In the genomic region with DNA sequence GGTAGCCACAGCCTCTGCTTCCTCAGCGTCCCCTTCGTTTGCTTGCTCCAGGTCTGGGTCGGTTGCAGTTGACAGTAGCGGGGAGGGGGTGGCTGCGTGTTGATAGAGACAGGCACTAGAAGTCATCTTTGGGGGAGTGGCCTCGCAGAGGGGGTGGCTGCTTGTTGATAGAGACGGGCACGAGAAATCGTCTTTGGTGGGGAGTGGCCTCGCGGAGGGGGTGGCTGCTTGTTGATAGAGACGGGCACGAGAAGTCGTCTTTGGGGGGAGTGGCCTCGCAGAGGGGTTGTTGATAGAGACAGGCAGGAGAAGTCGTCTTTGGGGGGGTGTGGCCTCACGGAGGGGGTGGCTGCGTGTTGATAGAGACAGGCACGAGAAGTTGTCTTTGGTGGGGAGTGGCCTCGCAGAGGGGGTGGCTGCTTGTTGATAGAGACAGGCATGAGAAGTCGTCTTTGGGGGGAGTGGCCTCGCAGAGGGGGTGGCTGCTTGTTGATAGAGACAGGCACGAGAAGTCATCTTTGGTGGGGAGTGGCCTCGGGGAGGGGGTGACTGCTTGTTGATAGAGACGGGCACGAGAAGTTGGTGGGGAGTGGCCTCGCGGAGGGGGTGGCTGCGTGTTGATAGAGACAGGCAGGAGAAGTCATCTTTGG, we compare ENCODE assay signal across 9 cellular contexts.
DNase-seq lines count a peak whose midpoint lies in the region; ATAC-seq and TF ChIP-seq lines count a peak whose summit lies in the region.
"Had no signal": no experiment of that assay in that cellular context is flagged by ENCODE, and none has a peak within 500 bp of the region (broad histone marks: within the 10 kb centered on the region; RNA-seq: fewer than 3 reads in every experiment).

No MANE protein-coding gene starts in this region.

- intact Hi-C loops in mucosa of descending colon (cut with DNase I, micrococcal nuclease) (no loop called here), gastrocnemius medialis (cut with DNase I; ENCODE audit: low total_unique reads) (no loop called here)

- in situ Hi-C loops in gastrocnemius medialis (cut with MboI; ENCODE audit: low sequenced_read_pairs in 4 of 4): no loop called here

- H3K36me3 ChIP-seq in subcutaneous abdominal adipose tissue (ENCODE audit: control insufficient read depth in 5 of 5, insufficient read depth in 5 of 5, low read length in 5 of 5) (no peaks in the 10 kb centered on the region), mucosa of descending colon (ENCODE audit: low read depth) (no peaks in the 10 kb centered on the region), gastrocnemius medialis (no peaks in the 10 kb centered on the region)

- no peaks in the 10 kb centered on the region for H3K27me3 ChIP-seq in subcutaneous abdominal adipose tissue (ENCODE audit: control insufficient read depth in 5 of 5, insufficient read depth in 4 of 5, low read length in 5 of 5)
- no peaks in the 10 kb centered on the region for H3K27me3 ChIP-seq in gastrocnemius medialis

- H3K27ac Mint-ChIP-seq in activated naive CD4-positive, alpha-beta T cell treated with anti-CD3 and anti-CD28 coated beads, Interleukin-2, amount 50 U/mL, for 24 hours: no peak overlapping the region

- H3K36me3 Mint-ChIP-seq in activated naive CD4-positive, alpha-beta T cell treated with anti-CD3 and anti-CD28 coated beads, Interleukin-2, amount 50 U/mL, for 24 hours: peaks cover 4% of the 10 kb centered on the region

- H3K4me1 ChIP-seq in subcutaneous abdominal adipose tissue (ENCODE audit: control insufficient read depth in 5 of 5, insufficient read depth in 5 of 5, low read length in 5 of 5) (peaks cover 2 to 24% (median 19%) of the 10 kb centered on the region in 5 donors), mucosa of descending colon (ENCODE audit: low read depth) (peaks cover 3% of the 10 kb centered on the region), gastrocnemius medialis (no peaks in the 10 kb centered on the region)

- no peaks in the 10 kb centered on the region for H3K27me3 Mint-ChIP-seq in activated naive CD4-positive, alpha-beta T cell treated with anti-CD3 and anti-CD28 coated beads, Interleukin-2, amount 50 U/mL, for 24 hours

- H3K9me3 Mint-ChIP-seq in activated naive CD4-positive, alpha-beta T cell treated with anti-CD3 and anti-CD28 coated beads, Interleukin-2, amount 50 U/mL, for 24 hours: no peaks in the 10 kb centered on the region

- H3K4me3 ChIP-seq in iPS-11a (ENCODE audit: low read depth, low read length) (peak overlapping the region; percentile 25), subcutaneous abdominal adipose tissue (ENCODE audit: low read depth in 1 of 5, low read length in 5 of 5) (peak overlapping the region; percentile 44 to 79 (median 58)), mucosa of descending colon (no peak overlapping the region), gastrocnemius medialis (no peak overlapping the region)

- H3K9me3 ChIP-seq in subcutaneous abdominal adipose tissue (ENCODE audit: control insufficient read depth in 5 of 5, low read length in 5 of 5) (peaks cover 0 to 12% (median 0%) of the 10 kb centered on the region in 5 donors), mucosa of descending colon (peaks cover 16% of the 10 kb centered on the region), gastrocnemius medialis (peaks cover 0 to 2% (median 0%) of the 10 kb centered on the region in 3 donors)

- peak overlapping the region in 2 of 5 donors; percentile 11 to 53 for H3K9ac ChIP-seq in subcutaneous abdominal adipose tissue (ENCODE audit: low read length in 5 of 5)

- H3K27ac ChIP-seq in subcutaneous abdominal adipose tissue (ENCODE audit: low read depth, low read length) (no peak overlapping the region), gastrocnemius medialis (no peak overlapping the region)

- peak; percentile 49 for DNase-seq in activated CD8-positive, alpha-beta memory T cell treated with anti-CD3 and anti-CD28 coated beads for 24 hours
- DNase-seq in activated CD8-positive, alpha-beta memory T cell treated with anti-CD3 and anti-CD28 coated beads, Interleukin-2, amount 50 U/mL, for 4 hours: no peak
- no peak for DNase-seq in mucosa of descending colon
- DNase-seq in gastrocnemius medialis: no peak
- DNase-seq: stimulated activated CD4-positive, alpha-beta T cell treated with anti-CD3 and anti-CD28 coated beads, Interleukin-4, amount 100 ng/mL, for 4 hours had no signal

- H3K4me3 Mint-ChIP-seq in activated naive CD4-positive, alpha-beta T cell treated with anti-CD3 and anti-CD28 coated beads, Interleukin-2, amount 50 U/mL, for 24 hours: peak overlapping the region; percentile 69

- no peak for TF ChIP-seq POLR2A in gastrocnemius medialis (IDR thresholded peaks at IDR 0.05)

- no peak for ATAC-seq in mucosa of descending colon
- no peak for ATAC-seq in GM18520 (IDR thresholded peaks at IDR 0.05; ENCODE audit: unreplicated experiment)
- ATAC-seq in gastrocnemius medialis: no peak

- H3K4me1 Mint-ChIP-seq in activated naive CD4-positive, alpha-beta T cell treated with anti-CD3 and anti-CD28 coated beads, Interleukin-2, amount 50 U/mL, for 24 hours: peaks cover 40% of the 10 kb centered on the region

- TF ChIP-seq CTCF in mucosa of descending colon (IDR thresholded peaks at IDR 0.05): no peak
- TF ChIP-seq CTCF in gastrocnemius medialis (IDR thresholded peaks at IDR 0.05 in 4 of 5, conservative IDR thresholded peaks at IDR 0.05 in 1 of 5): no peak

Comparison
In these comparisons a context has a peak if more than half of its experiments do, and no peak if none do; other contexts are left out.
1. H3K4me3 ChIP-seq: peak in iPS-11a (single experiment) and subcutaneous abdominal adipose tissue (5 of 5); none in mucosa of descending colon (single experiment) and gastrocnemius medialis (0 of 4).